ENCODE assay signal across 16 cellular contexts in genomic region chr1:221972262-221973235, GRCh38.
"Had no signal": no experiment of that assay in that cellular context is flagged by ENCODE, and none has a peak within 500 bp of the region (broad histone marks: within the 10 kb centered on the region; RNA-seq: fewer than 3 reads in every experiment).

No MANE protein-coding gene starts in this region.

- ATAC-seq: left colon; lower lobe of right lung; natural killer cell treated with Interleukin-12 subunit alpha and Interleukin-12 subunit beta and Interleukin-15 and Interleukin-18, amount 100 ng/mL, for 72 hours had no signal

- DNase-seq: activated CD4-positive, alpha-beta T cell treated with anti-CD3 and anti-CD28 coated beads, Interleukin-2, amount 50 U/mL, for 4 hours; activated gamma-delta T cell; effector CD8-positive, alpha-beta T cell; islet precursor cell; left colon; lower lobe of right lung; posterior cingulate gyrus; spleen; stimulated activated naive CD4-positive, alpha-beta T cell; thyroid gland; WERI-Rb-1 had no signal

- H3K27ac ChIP-seq: cardiac muscle cell, esophagus muscularis mucosa, lower lobe of right lung, spleen, thyroid gland, WERI-Rb-1 had no signal

- H3K9me3 ChIP-seq: esophagus muscularis mucosa, lower lobe of right lung, spleen, thyroid gland had no signal

- H3K27me3 ChIP-seq: cardiac muscle cell, esophagus muscularis mucosa, spleen, thyroid gland had no signal

- H3K27me3 Mint-ChIP-seq: activated naive CD8-positive, alpha-beta T cell; dendritic cell treated with granulocyte-macrophage colony-stimulating factor and Interleukin-4, amounts not matched to agents 40 ng/mL and 50 ng/mL, for 4 days; natural killer cell treated with Interleukin-12 subunit alpha and Interleukin-12 subunit beta and Interleukin-15 and Interleukin-18, amount 100 ng/mL, for 72 hours had no signal

- H3K9me3 Mint-ChIP-seq: dendritic cell treated with granulocyte-macrophage colony-stimulating factor and Interleukin-4, amounts not matched to agents 40 ng/mL and 50 ng/mL, for 4 days; natural killer cell treated with Interleukin-12 subunit alpha and Interleukin-12 subunit beta and Interleukin-15 and Interleukin-18, amount 100 ng/mL, for 72 hours had no signal

- H3K27ac Mint-ChIP-seq: activated naive CD8-positive, alpha-beta T cell; dendritic cell treated with granulocyte-macrophage colony-stimulating factor and Interleukin-4, amounts not matched to agents 40 ng/mL and 50 ng/mL, for 4 days had no signal

- H3K4me3 Mint-ChIP-seq: activated naive CD8-positive, alpha-beta T cell; dendritic cell treated with granulocyte-macrophage colony-stimulating factor and Interleukin-4, amounts not matched to agents 40 ng/mL and 50 ng/mL, for 4 days; natural killer cell treated with Interleukin-12 subunit alpha and Interleukin-12 subunit beta and Interleukin-15 and Interleukin-18, amount 100 ng/mL, for 72 hours had no signal

- H3K4me3 ChIP-seq: cardiac muscle cell, esophagus muscularis mucosa, lower lobe of right lung, spleen, thyroid gland had no signal

- H3K4me1 ChIP-seq: esophagus muscularis mucosa, spleen, thyroid gland had no signal

- H3K36me3 ChIP-seq: cardiac muscle cell, esophagus muscularis mucosa, lower lobe of right lung, spleen, thyroid gland, WERI-Rb-1 had no signal

- H3K36me3 Mint-ChIP-seq: activated naive CD8-positive, alpha-beta T cell; natural killer cell treated with Interleukin-12 subunit alpha and Interleukin-12 subunit beta and Interleukin-15 and Interleukin-18, amount 100 ng/mL, for 72 hours had no signal
